Comparison of ENCODE assay signal across 10 cellular contexts in genomic region chr17:69503711-69504110, GRCh38.
DNase-seq lines count a peak whose midpoint lies in the region; ATAC-seq and TF ChIP-seq lines count a peak whose summit lies in the region.
"Had no signal": no experiment of that assay in that cellular context is flagged by ENCODE, and none has a peak within 500 bp of the region (broad histone marks: within the 10 kb centered on the region; RNA-seq: fewer than 3 reads in every experiment).

No MANE protein-coding gene starts in this region.

- TF ChIP-seq CTCF in Calu3 (IDR thresholded peaks at IDR 0.05; ENCODE audit: unreplicated experiment) = no peak

- H3K27me3 Mint-ChIP-seq in dendritic cell treated with granulocyte-macrophage colony-stimulating factor and Interleukin-4, amounts not matched to agents 40 ng/mL and 50 ng/mL, for 4 days = no peaks in the 10 kb centered on the region
- H3K27me3 Mint-ChIP-seq in Calu3 (ENCODE audit: unreplicated experiment) = no peaks in the 10 kb centered on the region
- H3K27me3 Mint-ChIP-seq: activated naive CD8-positive, alpha-beta T cell treated with anti-CD3 and anti-CD28 coated beads, Interleukin-2, amount 50 U/mL, for 24 hours had no signal

- BruUV-seq in Calu3 (replicated peaks; lab: Mats Ljungman, UMichigan) = no TSS peak

- CTCF ChIA-PET in Calu3 (lab: Charles Lee) = no interaction called here

- peaks cover 69% of the 10 kb centered on the region for H3K4me1 Mint-ChIP-seq in dendritic cell treated with granulocyte-macrophage colony-stimulating factor and Interleukin-4, amounts not matched to agents 40 ng/mL and 50 ng/mL, for 4 days (ENCODE audit: low read depth)
- peaks cover 35% of the 10 kb centered on the region for H3K4me1 Mint-ChIP-seq in Calu3 (ENCODE audit: low read depth, unreplicated experiment)

- intact Hi-C loops in dendritic cell treated with granulocyte-macrophage colony-stimulating factor and Interleukin-4, amounts not matched to agents 40 ng/mL and 50 ng/mL, for 4 days (cut with micrococcal nuclease) = loop anchor here (5.0 kb wide), 1 partner anchor 86 kb away; no protein-coding TSS in a partner anchor
- intact Hi-C loops in Calu3 (cut with micrococcal nuclease; ENCODE audit: unreplicated experiment) = loop anchor here (2.0 to 5.0 kb wide), 3 partner anchors 37 to 166 kb away; no protein-coding TSS in a partner anchor

- no peak for DNase-seq in activated gamma-delta T cell (lab: John Stamatoyannopoulos, UW)
- no peak for DNase-seq in Calu3
- no peak for DNase-seq in RKO (ENCODE audit: low spot score)
- DNase-seq in HCEC 1CT = no peak
- DNase-seq: activated naive CD8-positive, alpha-beta T cell treated with anti-CD3 and anti-CD28 coated beads, Interleukin-2, amount 50 U/mL, for 24 hours; DND-41 had no signal

- ATAC-seq in GM18511 (IDR thresholded peaks at IDR 0.05; ENCODE audit: unreplicated experiment) (peak; percentile 86), GM21526 (IDR thresholded peaks at IDR 0.05; ENCODE audit: low FRiP score, unreplicated experiment) (peak; percentile 93), HG03139 (IDR thresholded peaks at IDR 0.05; ENCODE audit: unreplicated experiment) (peak; percentile 74)
- ATAC-seq: activated naive CD8-positive, alpha-beta T cell treated with anti-CD3 and anti-CD28 coated beads, Interleukin-2, amount 50 U/mL, for 24 hours had no signal

- no peaks in the 10 kb centered on the region for H3K9me3 Mint-ChIP-seq in dendritic cell treated with granulocyte-macrophage colony-stimulating factor and Interleukin-4, amounts not matched to agents 40 ng/mL and 50 ng/mL, for 4 days
- peaks cover under 1% of the 10 kb centered on the region for H3K9me3 Mint-ChIP-seq in Calu3 (ENCODE audit: low read depth, unreplicated experiment)
- H3K9me3 Mint-ChIP-seq: activated naive CD8-positive, alpha-beta T cell treated with anti-CD3 and anti-CD28 coated beads, Interleukin-2, amount 50 U/mL, for 24 hours had no signal

- H3K36me3 Mint-ChIP-seq in dendritic cell treated with granulocyte-macrophage colony-stimulating factor and Interleukin-4, amounts not matched to agents 40 ng/mL and 50 ng/mL, for 4 days (ENCODE audit: low read depth) = peaks cover 54% of the 10 kb centered on the region
- H3K36me3 Mint-ChIP-seq in Calu3 (ENCODE audit: insufficient read depth, unreplicated experiment) = peaks cover 11% of the 10 kb centered on the region

- H3K4me3 Mint-ChIP-seq in dendritic cell treated with granulocyte-macrophage colony-stimulating factor and Interleukin-4, amounts not matched to agents 40 ng/mL and 50 ng/mL, for 4 days = peak overlapping the region; percentile 4
- H3K4me3 Mint-ChIP-seq in Calu3 (ENCODE audit: low read depth, unreplicated experiment) = no peak overlapping the region
- H3K4me3 Mint-ChIP-seq: activated naive CD8-positive, alpha-beta T cell treated with anti-CD3 and anti-CD28 coated beads, Interleukin-2, amount 50 U/mL, for 24 hours had no signal

- no peak overlapping the region for H3K27ac Mint-ChIP-seq in dendritic cell treated with granulocyte-macrophage colony-stimulating factor and Interleukin-4, amounts not matched to agents 40 ng/mL and 50 ng/mL, for 4 days
- H3K27ac Mint-ChIP-seq in Calu3 (ENCODE audit: unreplicated experiment) = no peak overlapping the region
- H3K27ac Mint-ChIP-seq: activated naive CD8-positive, alpha-beta T cell treated with anti-CD3 and anti-CD28 coated beads, Interleukin-2, amount 50 U/mL, for 24 hours had no signal
